In genomic region chr9:134358026-134358967, GRCh38 we compare ENCODE assay signal across 11 cellular contexts. TPM values are rescaled to one million over a fixed set of nuclear protein-coding genes. Genes with fewer than 3 reads are reported as not detected.
DNase-seq lines count a peak whose midpoint lies in the region; ATAC-seq and TF ChIP-seq lines count a peak whose summit lies in the region.
"Had no signal": no experiment of that assay in that cellular context is flagged by ENCODE, and none has a peak within 500 bp of the region (broad histone marks: within the 10 kb centered on the region; RNA-seq: fewer than 3 reads in every experiment).

No MANE protein-coding gene starts in this region.

- peaks cover 9% of the 10 kb centered on the region for H3K79me2 ChIP-seq in mesendoderm (ENCODE audit: control insufficient read depth, insufficient read depth, low read length)

- H2BK120ac ChIP-seq in mesendoderm (ENCODE audit: low read depth, low read length): no peak overlapping the region

- H3K4me3 ChIP-seq in fibroblast of pulmonary artery (replicated peaks; ENCODE audit: low read depth, low read length) (no peak overlapping the region), skeletal muscle tissue (ENCODE audit: low read length in 3 of 3) (no peak overlapping the region), mesendoderm (ENCODE audit: low read length) (no peak overlapping the region)

- H3K4me1 Mint-ChIP-seq in activated T-cell treated with anti-CD3 and anti-CD28 coated beads, Interleukin-2, amount 50 U/mL, for 4 hours (ENCODE audit: low read depth): no peaks in the 10 kb centered on the region

- H3K4ac ChIP-seq in mesendoderm (ENCODE audit: low read depth, low read length): no peak overlapping the region

- no peaks in the 10 kb centered on the region for H3K9me3 ChIP-seq in skeletal muscle tissue (ENCODE audit: control insufficient read depth in 3 of 3, low read length in 3 of 3)

- no peak overlapping the region for H2AK5ac ChIP-seq in mesendoderm (ENCODE audit: low read length)

- no peaks in the 10 kb centered on the region for H3K27me3 Mint-ChIP-seq in activated T-cell treated with anti-CD3 and anti-CD28 coated beads, Interleukin-2, amount 50 U/mL, for 4 hours (ENCODE audit: low read depth)
- H3K27me3 Mint-ChIP-seq: effector memory CD8-positive, alpha-beta T cell had no signal

- H3K9ac ChIP-seq in skeletal muscle tissue (ENCODE audit: low read depth in 1 of 3, low read length in 3 of 3) (peak overlapping the region in 1 of 3 donors; percentile 60), mesendoderm (ENCODE audit: low read length) (no peak overlapping the region)

- no peak overlapping the region for H2BK15ac ChIP-seq in mesendoderm (replicated peaks; ENCODE audit: low read depth)

- no peak overlapping the region for H4K8ac ChIP-seq in mesendoderm (ENCODE audit: low read depth, low read length)

- WGBS in mesendoderm (ENCODE audit: extremely low coverage, insufficient coverage, low lambda C conversion rate): no CpG with 5 or more reads among the region's 25 CpGs

- no peak overlapping the region for H3K56ac ChIP-seq in mesendoderm (ENCODE audit: low read length)

- no peaks in the 10 kb centered on the region for H3K27me3 ChIP-seq in skeletal muscle tissue (ENCODE audit: control insufficient read depth in 3 of 3, insufficient read depth in 3 of 3, low read length in 3 of 3)
- no peaks in the 10 kb centered on the region for H3K27me3 ChIP-seq in mesendoderm (ENCODE audit: insufficient read depth, low read length, poor library complexity)

- no peak overlapping the region for H3K4me2 ChIP-seq in mesendoderm (ENCODE audit: low read length)

- no peak for TF ChIP-seq CTCF in fibroblast of pulmonary artery (IDR thresholded peaks at IDR 0.05; ENCODE audit: low read length, missing control alignments)

- no peak overlapping the region for H3K18ac ChIP-seq in mesendoderm (ENCODE audit: low read length)

- H3K4me3 Mint-ChIP-seq in activated T-cell treated with anti-CD3 and anti-CD28 coated beads, Interleukin-2, amount 50 U/mL, for 4 hours: no peak overlapping the region
- H3K4me3 Mint-ChIP-seq: effector memory CD8-positive, alpha-beta T cell had no signal

- H3K4me1 ChIP-seq in skeletal muscle tissue (ENCODE audit: control insufficient read depth in 3 of 3, insufficient read depth in 3 of 3, low read length in 3 of 3): peaks cover 77 to 99% (median 92%) of the 10 kb centered on the region in 3 donors
- H3K4me1 ChIP-seq in mesendoderm (ENCODE audit: control insufficient read depth, low read depth, low read length): no peaks in the 10 kb centered on the region

- DNase-seq in DMS79 treated with DMSO at 0.1 percent for 48 hours (lab: John Stamatoyannopoulos, UW): peak; percentile 75
- DNase-seq in NCI-H446 treated with DMSO at 0.1 percent for 48 hours (lab: John Stamatoyannopoulos, UW): peak; percentile 22
- peak; percentile 33 for DNase-seq in fibroblast of pulmonary artery (ENCODE audit: low read depth)
- no peak for DNase-seq in COLO829 (ENCODE audit: low spot score)
- no peak for DNase-seq in activated T-cell treated with anti-CD3 and anti-CD28 coated beads, Interleukin-2, amount 50 U/mL, for 4 hours
- no peak for DNase-seq in mesendoderm
- DNase-seq in stimulated activated CD4-positive, alpha-beta T cell treated with anti-CD3 and anti-CD28 coated beads, Interleukin-4, amount 100 ng/mL, for 24 hours: no peak
- DNase-seq: DND-41; effector memory CD8-positive, alpha-beta T cell; NCI-H526 treated with DMSO at 0.1 percent for 48 hours had no signal

- no peak overlapping the region for H4K5ac ChIP-seq in mesendoderm (ENCODE audit: low read length)

- peak overlapping the region; percentile 36 for H3K27ac ChIP-seq in skeletal muscle tissue (ENCODE audit: low read depth, low read length)
- no peak overlapping the region for H3K27ac ChIP-seq in mesendoderm (ENCODE audit: low read depth, low read length)

- H3K23ac ChIP-seq in mesendoderm (ENCODE audit: low read length): no peak overlapping the region

- peaks cover 13% of the 10 kb centered on the region for H3K79me1 ChIP-seq in mesendoderm (ENCODE audit: low read length)

- no peak overlapping the region for H2BK5ac ChIP-seq in mesendoderm (ENCODE audit: low read length)

- H3K36me3 ChIP-seq in skeletal muscle tissue (ENCODE audit: control insufficient read depth in 3 of 3, insufficient read depth in 3 of 3, low read length in 3 of 3) (no peaks in the 10 kb centered on the region), mesendoderm (ENCODE audit: control insufficient read depth, insufficient read depth, low read length) (no peaks in the 10 kb centered on the region)

- ATAC-seq in activated T-cell treated with anti-CD3 and anti-CD28 coated beads, Interleukin-2, amount 50 U/mL, for 4 hours: no peak
- ATAC-seq: effector memory CD8-positive, alpha-beta T cell had no signal

- no peaks in the 10 kb centered on the region for H3K36me3 Mint-ChIP-seq in activated T-cell treated with anti-CD3 and anti-CD28 coated beads, Interleukin-2, amount 50 U/mL, for 4 hours (ENCODE audit: insufficient read depth)

- no peaks in the 10 kb centered on the region for H3K9me3 Mint-ChIP-seq in activated T-cell treated with anti-CD3 and anti-CD28 coated beads, Interleukin-2, amount 50 U/mL, for 4 hours
- H3K9me3 Mint-ChIP-seq: effector memory CD8-positive, alpha-beta T cell had no signal

RNA-seq across cellular contexts. Expression of gene RXRA, which starts 32.0 kb away (rescaled TPM):
- total RNA-seq in skeletal muscle tissue: 11.5 TPM
- 1 to 10 TPM; 4.7 to 7.6 (median 4.7) TPM for total RNA-seq in activated T-cell treated with anti-CD3 and anti-CD28 coated beads, Interleukin-2, amount 50 U/mL, for 4 hours
- polyA plus RNA-seq in mesendoderm (2013, experiment 1 of 2): 16.4 TPM
- 16.9 TPM for polyA plus RNA-seq in mesendoderm (2013, experiment 2 of 2)

Comparison
In these comparisons a context has a peak if more than half of its experiments do, and no peak if none do; other contexts are left out.
1. DNase-seq: peak in DMS79 treated with DMSO at 0.1 percent for 48 hours (single experiment), NCI-H446 treated with DMSO at 0.1 percent for 48 hours (single experiment) and fibroblast of pulmonary artery (single experiment); none in COLO829 (single experiment), activated T-cell treated with anti-CD3 and anti-CD28 coated beads, Interleukin-2, amount 50 U/mL, for 4 hours (single experiment), mesendoderm (single experiment) and stimulated activated CD4-positive, alpha-beta T cell treated with anti-CD3 and anti-CD28 coated beads, Interleukin-4, amount 100 ng/mL, for 24 hours (single experiment).